In the genomic region with DNA sequence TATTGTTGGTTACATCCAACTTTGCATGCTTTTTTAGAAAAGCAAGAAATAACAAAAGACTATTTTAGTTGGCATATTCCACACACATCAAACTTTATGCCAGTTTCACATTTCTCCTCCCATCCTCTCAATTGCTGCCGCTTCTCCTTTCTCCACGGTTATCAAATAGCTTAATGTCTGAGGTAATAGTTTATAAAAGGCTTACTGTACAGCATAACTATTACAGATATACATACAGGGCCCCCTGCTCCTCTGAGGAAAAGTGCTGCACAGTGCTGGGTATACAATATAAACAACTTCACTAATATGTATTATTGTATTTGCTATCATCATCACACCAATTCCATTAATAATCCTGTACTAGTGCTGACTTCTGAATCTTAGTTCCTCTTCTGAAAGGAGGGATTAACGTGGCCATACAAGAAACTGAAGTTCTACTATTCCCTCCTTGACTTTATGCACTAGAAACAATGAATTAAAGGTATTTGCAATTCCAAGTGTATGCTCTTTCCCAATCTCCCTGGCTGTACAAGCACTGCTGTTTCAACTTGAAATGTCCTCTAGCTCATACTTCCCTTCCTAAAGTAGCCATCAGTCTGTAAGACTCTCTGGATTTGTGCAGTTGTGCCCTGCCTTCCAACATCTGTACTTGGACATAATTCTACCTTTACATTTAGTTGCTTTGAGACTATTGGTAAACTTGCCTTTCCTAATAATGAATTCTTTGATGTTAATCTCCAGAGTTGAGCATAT, we compare ENCODE assay signal across 8 cellular contexts. TPM values are rescaled to one million over a fixed set of nuclear protein-coding genes. Genes with fewer than 3 reads are reported as not detected.
DNase-seq lines count a peak whose midpoint lies in the region; ATAC-seq and TF ChIP-seq lines count a peak whose summit lies in the region.

No MANE protein-coding gene starts in this region.

- H3K36me3 ChIP-seq in naive thymus-derived CD4-positive, alpha-beta T cell (ENCODE audit: control insufficient read depth in 2 of 3, insufficient read depth in 3 of 3, low read length in 3 of 3), result peaks cover 0 to 7% (median 0%) of the 10 kb centered on the region in 3 experiments

- no peak overlapping the region for H3K4me3 Mint-ChIP-seq in naive thymus-derived CD4-positive, alpha-beta T cell
- H3K4me3 Mint-ChIP-seq in T-helper 17 cell, result no peak overlapping the region

- H3K9me3 Mint-ChIP-seq in naive thymus-derived CD4-positive, alpha-beta T cell, result peaks cover 0 to 9% (median 0%) of the 10 kb centered on the region in 11 donors

- no peak for TF ChIP-seq CTCF in choroid plexus epithelial cell (conservative IDR thresholded peaks at IDR 0.05; ENCODE audit: low read depth, low read length)

- no peaks in the 10 kb centered on the region for H3K27me3 ChIP-seq in naive thymus-derived CD4-positive, alpha-beta T cell (ENCODE audit: control insufficient read depth in 2 of 2, insufficient read depth in 2 of 2, low read length in 2 of 2)

- H3K36me3 Mint-ChIP-seq in naive thymus-derived CD4-positive, alpha-beta T cell, result peaks cover 0 to 10% (median 6%) of the 10 kb centered on the region in 5 donors
- peaks cover 9% of the 10 kb centered on the region for H3K36me3 Mint-ChIP-seq in T-helper 17 cell (ENCODE audit: low read depth)

- H3K27ac Mint-ChIP-seq in naive thymus-derived CD4-positive, alpha-beta T cell, result no peak overlapping the region
- no peak overlapping the region for H3K27ac Mint-ChIP-seq in T-helper 17 cell

- CTCF ChIA-PET in naive thymus-derived CD4-positive, alpha-beta T cell (lab: Charles Lee), result interaction anchor here (0.7 to 1.1 kb wide), 5 partner anchors 17 to 79 kb away, joined by 3 to 5 read pairs (median 3); no protein-coding TSS in a partner anchor

- peaks cover 0 to 7% (median 0%) of the 10 kb centered on the region in 5 donors for H3K27me3 Mint-ChIP-seq in naive thymus-derived CD4-positive, alpha-beta T cell
- H3K27me3 Mint-ChIP-seq in T-helper 17 cell, result no peaks in the 10 kb centered on the region

- POLR2A ChIA-PET in naive thymus-derived CD4-positive, alpha-beta T cell (lab: Charles Lee), result interaction anchor here (0.7 to 1.4 kb wide), 6 partner anchors 9 to 925 kb away, joined by 3 to 4 read pairs (median 4); partner anchors contain the start of genes CCNG2 and NUP54

- H3K4me3 ChIP-seq in choroid plexus epithelial cell (ENCODE audit: low read depth, low read length), result peak overlapping the region; percentile 84
- peak overlapping the region; percentile 40 for H3K4me3 ChIP-seq in naive thymus-derived CD4-positive, alpha-beta T cell (ENCODE audit: low read length)

- H3K4me1 Mint-ChIP-seq in naive thymus-derived CD4-positive, alpha-beta T cell, result peaks cover 32 to 65% (median 51%) of the 10 kb centered on the region in 7 donors
- peaks cover 48% of the 10 kb centered on the region for H3K4me1 Mint-ChIP-seq in T-helper 17 cell

- no peak for ATAC-seq in naive thymus-derived CD4-positive, alpha-beta T cell
- ATAC-seq in GM19452 (IDR thresholded peaks at IDR 0.05; ENCODE audit: unreplicated experiment) (no peak), T-helper 17 cell (no peak)

- H3K27ac ChIP-seq in naive thymus-derived CD4-positive, alpha-beta T cell (ENCODE audit: low read depth, low read length), result peak overlapping the region; percentile 98

- peak; percentile 24 for DNase-seq in Ammon's horn (ENCODE audit: low spot score)
- peak; percentile 59 to 65 for DNase-seq in Kasumi-1 (lab: John Stamatoyannopoulos, UW)
- DNase-seq in choroid plexus epithelial cell (ENCODE audit: low read depth), result peak; percentile 61
- DNase-seq in naive thymus-derived CD4-positive, alpha-beta T cell, result no peak
- DNase-seq in T-helper 17 cell, result no peak
- DNase-seq in activated CD4-positive, alpha-beta T cell treated with anti-CD3 and anti-CD28 coated beads for 1 hour, result no peak
- DNase-seq in activated CD4-positive, CD25-positive, alpha-beta regulatory T cell treated with anti-CD3 and anti-CD28 coated beads, Interleukin-2, amount 50 U/mL, for 72 hours, result no peak

- intact Hi-C loops in naive thymus-derived CD4-positive, alpha-beta T cell (cut with micrococcal nuclease), result no loop called here

- peaks cover 14 to 30% of the 10 kb centered on the region in 2 donors for H3K4me1 ChIP-seq in naive thymus-derived CD4-positive, alpha-beta T cell (ENCODE audit: control insufficient read depth in 2 of 2, insufficient read depth in 2 of 2, low read length in 2 of 2)

- no peaks in the 10 kb centered on the region for H3K9me3 ChIP-seq in naive thymus-derived CD4-positive, alpha-beta T cell (ENCODE audit: control insufficient read depth in 2 of 3, low read length in 3 of 3)
- H3K9me3 ChIP-seq in T-helper 17 cell (ENCODE audit: control insufficient read depth, low read length, poor library complexity, severe bottlenecking), result no peaks in the 10 kb centered on the region

RNA-seq across cellular contexts. Expression of gene CCNI, which starts 2.5 kb away (rescaled TPM):
- 100 to 1,000 TPM; 206 to 393 (median 314) TPM for total RNA-seq in naive thymus-derived CD4-positive, alpha-beta T cell
- polyA plus RNA-seq in naive thymus-derived CD4-positive, alpha-beta T cell, result 100 to 1,000 TPM; 345 to 418 TPM
- 100 to 1,000 TPM; 292 to 317 TPM for total RNA-seq in T-helper 17 cell

Comparison
In these comparisons a context has a peak if more than half of its experiments do, and no peak if none do; other contexts are left out.
1. DNase-seq: peak in Ammon's horn (single experiment), Kasumi-1 (2 of 2) and choroid plexus epithelial cell (single experiment); none in naive thymus-derived CD4-positive, alpha-beta T cell (0 of 9), T-helper 17 cell (0 of 3), activated CD4-positive, alpha-beta T cell treated with anti-CD3 and anti-CD28 coated beads for 1 hour (single experiment) and activated CD4-positive, CD25-positive, alpha-beta regulatory T cell treated with anti-CD3 and anti-CD28 coated beads, Interleukin-2, amount 50 U/mL, for 72 hours (single experiment).